ENCODE assay signal across 10 cellular contexts in genomic region chr20:33518071-33518470, GRCh38. TPM values are rescaled to one million over a fixed set of nuclear protein-coding genes. Genes with fewer than 3 reads are reported as not detected.
DNase-seq lines count a peak whose midpoint lies in the region; ATAC-seq, FAIRE-seq and TF ChIP-seq lines count a peak whose summit lies in the region.
"Had no signal": no experiment of that assay in that cellular context is flagged by ENCODE, and none has a peak within 500 bp of the region (broad histone marks: within the 10 kb centered on the region; RNA-seq: fewer than 3 reads in every experiment).

No MANE protein-coding gene starts in this region.

- H3K4me3 ChIP-seq in HUES48 (ENCODE audit: low read depth, low read length), result no peak overlapping the region
- H3K4me3 ChIP-seq in bronchial epithelial cell (ENCODE audit: low read depth, low read length), result no peak overlapping the region
- H3K4me3 ChIP-seq in mesodermal cell (ENCODE audit: extremely low read depth, insufficient read depth, low read length, poor library complexity, severe bottlenecking), result no peak overlapping the region

- peak overlapping the region; percentile 54 for H3K27ac ChIP-seq in HUES48 (ENCODE audit: low read depth, low read length)
- H3K27ac ChIP-seq in mesodermal cell (ENCODE audit: low read depth, low read length, severe bottlenecking), result peak overlapping the region; percentile 46

- POLR2A ChIA-PET in activated CD4-positive, alpha-beta memory T cell treated with anti-CD3 and anti-CD28 coated beads for 36 hours (lab: Charles Lee), result interaction anchor here (0.9 kb wide), 1 partner anchor 12 kb away, joined by 4 read pairs; no protein-coding TSS in a partner anchor

- H3K9me3 ChIP-seq in HUES48 (ENCODE audit: control insufficient read depth, insufficient read depth, low read length), result no peaks in the 10 kb centered on the region
- no peaks in the 10 kb centered on the region for H3K9me3 ChIP-seq in mesodermal cell (ENCODE audit: control insufficient read depth, low read length)

- H3K4me3 Mint-ChIP-seq in activated CD4-positive, alpha-beta memory T cell treated with anti-CD3 and anti-CD28 coated beads for 36 hours, result no peak overlapping the region

- no peak for ATAC-seq in GM21786 (IDR thresholded peaks at IDR 0.05; ENCODE audit: unreplicated experiment)

- H3K36me3 Mint-ChIP-seq in activated CD4-positive, alpha-beta memory T cell treated with anti-CD3 and anti-CD28 coated beads for 36 hours, result no peaks in the 10 kb centered on the region

- DNase-seq in AG20443 (ENCODE audit: low spot score), result peak; percentile 14
- DNase-seq in bronchial epithelial cell (ENCODE audit: low read depth), result peak; percentile 60
- no peak for DNase-seq in activated CD4-positive, alpha-beta memory T cell treated with anti-CD3 and anti-CD28 coated beads for 36 hours
- DNase-seq in globus pallidus (ENCODE audit: low spot score), result no peak
- DNase-seq in NCI-H2029 (lab: John Stamatoyannopoulos, UW), result no peak
- DNase-seq: central memory CD4-positive, alpha-beta T cell; SW 1271 had no signal

- no peaks in the 10 kb centered on the region for H3K36me3 ChIP-seq in HUES48 (ENCODE audit: control insufficient read depth, insufficient read depth, low read length)
- no peaks in the 10 kb centered on the region for H3K36me3 ChIP-seq in bronchial epithelial cell (ENCODE audit: control insufficient read depth, insufficient read depth, low read length)
- no peaks in the 10 kb centered on the region for H3K36me3 ChIP-seq in mesodermal cell (ENCODE audit: control insufficient read depth, insufficient read depth, low read length)

- FAIRE-seq in bronchial epithelial cell (lab: Jason Lieb, UNC), result no peak

- 79 to 85% methylated on average over 3 to 4 of the region's 5 CpGs for WGBS in mesodermal cell (ENCODE audit: insufficient coverage in 2 of 2), 2 experiments

- no peaks in the 10 kb centered on the region for H3K27me3 Mint-ChIP-seq in activated CD4-positive, alpha-beta memory T cell treated with anti-CD3 and anti-CD28 coated beads for 36 hours

- intact Hi-C loops in activated CD4-positive, alpha-beta memory T cell treated with anti-CD3 and anti-CD28 coated beads for 36 hours (cut with micrococcal nuclease), result loop anchor here (10.0 kb wide), 1 partner anchor 77 kb away; no protein-coding TSS in a partner anchor

- TF ChIP-seq CTCF in bronchial epithelial cell (IDR thresholded peaks at IDR 0.05; ENCODE audit: insufficient read depth, low read length, severe bottlenecking), result no peak

- no peak overlapping the region for H3K9ac ChIP-seq in HUES48 (ENCODE audit: low read depth, low read length)

- H3K4me1 Mint-ChIP-seq in activated CD4-positive, alpha-beta memory T cell treated with anti-CD3 and anti-CD28 coated beads for 36 hours (ENCODE audit: low read depth), result peaks cover 20% of the 10 kb centered on the region

- H3K4me1 ChIP-seq in HUES48 (ENCODE audit: control insufficient read depth, insufficient read depth, low read length) (no peaks in the 10 kb centered on the region), mesodermal cell (ENCODE audit: control insufficient read depth, insufficient read depth, low read length, poor library complexity, severe bottlenecking) (peaks cover 4% of the 10 kb centered on the region)

- no peaks in the 10 kb centered on the region for H3K9me3 Mint-ChIP-seq in activated CD4-positive, alpha-beta memory T cell treated with anti-CD3 and anti-CD28 coated beads for 36 hours

- H3K27ac Mint-ChIP-seq in activated CD4-positive, alpha-beta memory T cell treated with anti-CD3 and anti-CD28 coated beads for 36 hours, result no peak overlapping the region

- CTCF ChIA-PET in activated CD4-positive, alpha-beta memory T cell treated with anti-CD3 and anti-CD28 coated beads for 36 hours (lab: Charles Lee), result interaction anchor here (0.9 kb wide), 1 partner anchor 149 kb away, joined by 3 read pairs; the partner anchor contains the start of gene ACTL10

- H3K27me3 ChIP-seq in HUES48 (ENCODE audit: control insufficient read depth, insufficient read depth, low read length) (no peaks in the 10 kb centered on the region), bronchial epithelial cell (ENCODE audit: control insufficient read depth, insufficient read depth, low read length) (no peaks in the 10 kb centered on the region)

RNA-seq across cellular contexts. Expression of gene CBFA2T2, which starts 28.2 kb away (rescaled TPM):
- 4.0 and 5.3 TPM in 2 replicates for total RNA-seq in bronchial epithelial cell
- 21.5 TPM for polyA plus RNA-seq in mesodermal cell (2013, experiment 1 of 2)
- polyA plus RNA-seq in mesodermal cell (2013, experiment 2 of 2), result 18.1 TPM
- total RNA-seq in activated CD4-positive, alpha-beta memory T cell treated with anti-CD3 and anti-CD28 coated beads for 36 hours, result 10 to 100 TPM; 10.9 to 12.9 TPM

Comparison
In these comparisons a context has a peak if more than half of its experiments do, and no peak if none do; other contexts are left out.
1. DNase-seq: peak in AG20443 (single experiment) and bronchial epithelial cell (single experiment); none in activated CD4-positive, alpha-beta memory T cell treated with anti-CD3 and anti-CD28 coated beads for 36 hours (single experiment), globus pallidus (single experiment) and NCI-H2029 (single experiment).